Comparison of ENCODE assay signal across 27 cellular contexts in genomic region chr9:120363697-120364096, GRCh38.
DNase-seq lines count a peak whose midpoint lies in the region; ATAC-seq, FAIRE-seq and TF ChIP-seq lines count a peak whose summit lies in the region.
"Had no signal": no experiment of that assay in that cellular context is flagged by ENCODE, and none has a peak within 500 bp of the region (broad histone marks: within the 10 kb centered on the region; RNA-seq: fewer than 3 reads in every experiment).

No MANE protein-coding gene starts in this region.

- H3K27me3 ChIP-seq in K562 (ENCODE audit: control insufficient read depth in 2 of 2, insufficient read depth in 2 of 2, low read length in 2 of 2) = peaks cover 0 to 11% of the 10 kb centered on the region in 2 experiments; a peak in 2 of 5 replicates

- POLR2A ChIA-PET in K562 (lab: Yijun Ruan, JAX) = interaction anchor here (0.6 to 0.8 kb wide), 2 partner anchors 10 to 263 kb away, joined by 3 read pairs; no protein-coding TSS in a partner anchor

- no TSS peak for BruUV-seq in K562 (replicated peaks; lab: Mats Ljungman, UMichigan)

- ATAC-seq in activated naive CD4-positive, alpha-beta T cell treated with anti-CD3 and anti-CD28 coated beads, Interleukin-2, amount 50 U/mL, for 72 hours = no peak
- ATAC-seq in K562 = peak; percentile 61; the same call in 2 of the 3 replicates
- ATAC-seq: A549; CD8-positive, alpha-beta T cell; HCT116; Panc1 had no signal

- peaks cover 2% of the 10 kb centered on the region for H3K9me3 Mint-ChIP-seq in activated naive CD4-positive, alpha-beta T cell treated with anti-CD3 and anti-CD28 coated beads, Interleukin-2, amount 10 ng/mL, durations not matched to agents 7 days and 5 days
- H3K9me3 Mint-ChIP-seq in activated naive CD4-positive, alpha-beta T cell treated with anti-CD3 and anti-CD28 coated beads, Interleukin-2, amount 50 U/mL, for 72 hours = peaks cover 4% of the 10 kb centered on the region in 2 donors

- CTCF ChIA-PET in activated naive CD4-positive, alpha-beta T cell treated with anti-CD3 and anti-CD28 coated beads, Interleukin-2, amount 10 ng/mL, durations not matched to agents 7 days and 5 days (lab: Charles Lee) = no interaction called here
- CTCF ChIA-PET in K562 (lab: Yijun Ruan, JAX; ENCODE audit: low intra/inter-chr PET ratio) = no interaction called here

- in situ Hi-C loops in K562 (cut with MboI) = no loop called here

- H3K4me1 ChIP-seq in K562 (replicated peaks in 1 of 2; ENCODE audit: control insufficient read depth in 2 of 2, insufficient read depth in 2 of 2, low read length in 2 of 2) = no peaks in the 10 kb centered on the region

- no peak for TF ChIP-seq POLR2A in K562 (conservative IDR thresholded peaks at IDR 0.05)

- H3K9me1 ChIP-seq in K562 (ENCODE audit: control insufficient read depth, insufficient read depth, low read length) = no peaks in the 10 kb centered on the region

- H3K36me3 Mint-ChIP-seq in activated naive CD4-positive, alpha-beta T cell treated with anti-CD3 and anti-CD28 coated beads, Interleukin-2, amount 10 ng/mL, durations not matched to agents 7 days and 5 days = no peaks in the 10 kb centered on the region
- no peaks in the 10 kb centered on the region for H3K36me3 Mint-ChIP-seq in activated naive CD4-positive, alpha-beta T cell treated with anti-CD3 and anti-CD28 coated beads, Interleukin-2, amount 50 U/mL, for 72 hours
- H3K36me3 Mint-ChIP-seq: CD8-positive, alpha-beta T cell had no signal

- no peak for TF ChIP-seq EP300 in K562 (IDR thresholded peaks at IDR 0.05; ENCODE audit: low read length)

- no peaks in the 10 kb centered on the region for H3K4me1 Mint-ChIP-seq in activated naive CD4-positive, alpha-beta T cell treated with anti-CD3 and anti-CD28 coated beads, Interleukin-2, amount 10 ng/mL, durations not matched to agents 7 days and 5 days

- no peak overlapping the region for H3K4me2 ChIP-seq in K562 (ENCODE audit: insufficient read depth, low read length)
- H3K4me2 ChIP-seq: A549 had no signal

- no peaks in the 10 kb centered on the region for H4K20me1 ChIP-seq in K562 (replicated peaks; ENCODE audit: control insufficient read depth, insufficient read depth, low read length)

- no peak overlapping the region for H3K4me3 ChIP-seq in K562
- H3K4me3 ChIP-seq: A549, SK-N-MC had no signal

- TF ChIP-seq CTCF in K562 (IDR thresholded peaks at IDR 0.05 in 2 of 3, conservative IDR thresholded peaks at IDR 0.05 in 1 of 3; ENCODE audit: insufficient read depth in 2 of 3, low read depth in 1 of 3, low read length in 3 of 3) = no peak

- 0% methylated on average over 2 of the region's 2 CpGs for WGBS in K562 (ENCODE audit: insufficient coverage, low coverage, missing lambda C conversion rate)

- H3K79me2 ChIP-seq in K562 (ENCODE audit: control insufficient read depth, insufficient read depth, low read length) = no peaks in the 10 kb centered on the region

- peaks cover 4% of the 10 kb centered on the region for H3K27me3 Mint-ChIP-seq in activated naive CD4-positive, alpha-beta T cell treated with anti-CD3 and anti-CD28 coated beads, Interleukin-2, amount 10 ng/mL, durations not matched to agents 7 days and 5 days

- intact Hi-C loops in K562 (cut with micrococcal nuclease) = no loop called here

- no peak for TF ChIP-seq RAD21 in K562 (CRISPR knock-in tag; conservative IDR thresholded peaks at IDR 0.05 in 1 of 2, IDR thresholded peaks at IDR 0.05 in 1 of 2)

- FAIRE-seq in K562 (lab: Jason Lieb, UNC) = no peak
- FAIRE-seq: A549, GM12891 had no signal

- H2AFZ ChIP-seq in K562 (ENCODE audit: low read depth, low read length) = no peak overlapping the region

- no peaks in the 10 kb centered on the region; the same call in 1 of the 2 replicates for H3K9me3 ChIP-seq in K562 (replicated peaks; ENCODE audit: control insufficient read depth, insufficient read depth, low read depth, low read length)
- H3K9me3 ChIP-seq: A549 had no signal

- H3K27ac Mint-ChIP-seq in activated naive CD4-positive, alpha-beta T cell treated with anti-CD3 and anti-CD28 coated beads, Interleukin-2, amount 10 ng/mL, durations not matched to agents 7 days and 5 days = no peak overlapping the region
- no peak overlapping the region for H3K27ac Mint-ChIP-seq in activated naive CD4-positive, alpha-beta T cell treated with anti-CD3 and anti-CD28 coated beads, Interleukin-2, amount 50 U/mL, for 72 hours
- H3K27ac Mint-ChIP-seq: CD8-positive, alpha-beta T cell had no signal

- H3K27ac ChIP-seq in K562 (ENCODE audit: extremely low read depth, low read depth, low read length) = no peak overlapping the region
- H3K27ac ChIP-seq: A549, C4-2B, HL-60, SK-N-MC had no signal

- peak; percentile 8 for DNase-seq in activated naive CD4-positive, alpha-beta T cell treated with anti-CD3 and anti-CD28 coated beads, Interleukin-2, amount 10 ng/mL, durations not matched to agents 7 days and 5 days
- DNase-seq in activated naive CD4-positive, alpha-beta T cell treated with anti-CD3 and anti-CD28 coated beads, Interleukin-2, amount 50 U/mL, for 72 hours (ENCODE audit: low spot score in 2 of 2) = no peak
- DNase-seq in OCI-M1 (lab: John Stamatoyannopoulos, UW) = peak; percentile 31
- DNase-seq in K562 (ENCODE audit: extremely low read depth in 1 of 4, low spot score in 3 of 4) = no peak
- DNase-seq in mesenteric fat pad (ENCODE audit: low spot score) = peak; percentile 59
- no peak for DNase-seq in stimulated activated CD4-positive, alpha-beta T cell treated with anti-CD3 and anti-CD28 coated beads, Interleukin-15, amount 100 ng/mL, for 24 hours
- DNase-seq in effector CD4-positive, alpha-beta T cell = no peak
- DNase-seq: DMS 273 treated with DMSO at 0.1 percent for 48 hours; DMS79; EL; GF-D8; Kasumi-1; NCI-H1092 treated with DMSO at 0.1 percent for 48 hours; NCI-H1436; NCI-H187; NCI-H2081 treated with DMSO at 0.1 percent for 48 hours; NCI-H748 treated with DMSO at 0.1 percent for 48 hours; NK-92 treated with Interleukin-12 subunit alpha and Interleukin-12 subunit beta, amount 100 ng/mL, for 24 hours; SHP77 treated with DMSO at 0.1 percent for 48 hours had no signal

- H3K36me3 ChIP-seq in K562 (ENCODE audit: control insufficient read depth, insufficient read depth, low read length) = no peaks in the 10 kb centered on the region

- H3K9ac ChIP-seq in K562 (ENCODE audit: insufficient read depth in 1 of 2, low read depth in 2 of 2, low read length in 2 of 2) = no peak overlapping the region

- H3K4me3 Mint-ChIP-seq in activated naive CD4-positive, alpha-beta T cell treated with anti-CD3 and anti-CD28 coated beads, Interleukin-2, amount 10 ng/mL, durations not matched to agents 7 days and 5 days = no peak overlapping the region
- H3K4me3 Mint-ChIP-seq: CD8-positive, alpha-beta T cell had no signal

TF ChIP-seq in K562, 482 proteins besides CTCF, POLR2A, EP300 and RAD21:
- TF ChIP-seq ZNF311 (CRISPR knock-in tag; IDR thresholded peaks at IDR 0.05) (no peak), PATZ1 (CRISPR knock-in tag; IDR thresholded peaks at IDR 0.05; ENCODE audit: borderline replicate concordance) (no peak), VEZF1 (CRISPR knock-in tag; IDR thresholded peaks at IDR 0.05) (peak; percentile 45; the same call in 1 of the 2 replicates)

Comparison
In these comparisons a context has a peak if more than half of its experiments do, and no peak if none do; other contexts are left out.
1. DNase-seq: peak in activated naive CD4-positive, alpha-beta T cell treated with anti-CD3 and anti-CD28 coated beads, Interleukin-2, amount 10 ng/mL, durations not matched to agents 7 days and 5 days (single experiment), OCI-M1 (single experiment) and mesenteric fat pad (single experiment); none in activated naive CD4-positive, alpha-beta T cell treated with anti-CD3 and anti-CD28 coated beads, Interleukin-2, amount 50 U/mL, for 72 hours (0 of 2), K562 (0 of 4), stimulated activated CD4-positive, alpha-beta T cell treated with anti-CD3 and anti-CD28 coated beads, Interleukin-15, amount 100 ng/mL, for 24 hours (single experiment) and effector CD4-positive, alpha-beta T cell (single experiment).